ENCODE assay signal across 33 cellular contexts in the genomic region with DNA sequence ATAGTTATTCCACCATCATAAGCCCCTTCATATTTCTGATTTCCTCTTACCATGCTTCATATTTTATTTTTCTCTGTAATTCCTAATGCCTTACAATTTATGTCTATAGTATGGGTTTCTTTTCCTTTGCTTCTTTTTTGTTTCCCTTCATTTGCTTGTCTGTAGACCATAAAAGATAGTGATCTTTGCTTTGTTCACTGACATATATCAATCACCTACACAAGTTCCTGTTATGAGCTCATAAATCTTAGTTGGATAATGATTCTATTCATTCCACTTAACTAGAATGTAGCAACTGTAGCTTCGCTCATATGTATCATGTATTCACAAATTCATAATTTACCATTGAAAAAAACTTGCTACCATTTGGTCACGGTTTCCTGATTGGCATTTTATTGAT.
"Had no signal": no experiment of that assay in that cellular context is flagged by ENCODE, and none has a peak within 500 bp of the region (broad histone marks: within the 10 kb centered on the region; RNA-seq: fewer than 3 reads in every experiment).

No MANE protein-coding gene starts in this region.

- DNase-seq: activated effector memory CD4-positive, alpha-beta T cell treated with anti-CD3 and anti-CD28 coated beads, Interleukin-2, amount 50 U/mL, for 16 hours; activated effector memory CD4-positive, alpha-beta T cell treated with Interleukin-2 at 50 U/mL for 16 hours; activated gamma-delta T cell; activated gamma-delta T cell treated with Interleukin-2 at 50 U/mL for 16 hours; activated naive CD4-positive, alpha-beta T cell; activated naive CD4-positive, alpha-beta T cell treated with anti-CD3 and anti-CD28 coated beads for 36 hours; activated naive CD4-positive, alpha-beta T cell treated with anti-CD3 and anti-CD28 coated beads, Interleukin-2, amount 10 ng/mL, durations not matched to agents 7 days and 5 days; activated naive CD4-positive, alpha-beta T cell treated with anti-CD3 and anti-CD28 coated beads, Interleukin-2, amount 50 U/mL, for 16 hours; activated naive CD4-positive, alpha-beta T cell treated with Interleukin-2 at 50 U/mL for 16 hours; activated naive CD8-positive, alpha-beta T cell treated with anti-CD3 and anti-CD28 coated beads for 36 hours; activated naive CD8-positive, alpha-beta T cell treated with anti-CD3 and anti-CD28 coated beads, Interleukin-2, amount 10 ng/mL, durations not matched to agents 7 days and 5 days; activated naive CD8-positive, alpha-beta T cell treated with anti-CD3 and anti-CD28 coated beads, Interleukin-2, amount 50 U/mL, for 24 hours; activated T-cell treated with anti-CD3 and anti-CD28 coated beads, Interleukin-2, amount 50 U/mL, for 4 hours; activated T-cell treated with anti-CD3 and anti-CD28 coated beads, Interleukin-2, amount 50 U/mL, for 48 hours; activated T-cell treated with anti-CD3 and anti-CD28 coated beads, Interleukin-2, amount 50 U/mL, for 72 hours; adrenal gland; amniotic stem cell; amygdala; anterior cingulate cortex; aorta; body of pancreas; brain microvascular endothelial cell; caudate nucleus; central memory CD4-positive, alpha-beta T cell; cerebellar nuclear complex had no signal

- H3K27ac ChIP-seq: adrenal gland, ascending aorta, body of pancreas, brain microvascular endothelial cell, breast epithelium, cardiac muscle cell had no signal

- H3K4me1 ChIP-seq: adrenal gland, ascending aorta, body of pancreas, breast epithelium had no signal

- H3K27me3 ChIP-seq: adrenal gland, ascending aorta, body of pancreas, brain microvascular endothelial cell, breast epithelium, cardiac muscle cell had no signal

- FAIRE-seq: astrocyte, bronchial epithelial cell, colon had no signal

- H3K9me3 ChIP-seq: adrenal gland, ascending aorta, body of pancreas, breast epithelium had no signal

- H3K36me3 ChIP-seq: adrenal gland, ascending aorta, brain microvascular endothelial cell, breast epithelium, cardiac muscle cell had no signal

- H3K4me3 ChIP-seq: adrenal gland, ascending aorta, body of pancreas, breast epithelium, cardiac muscle cell had no signal

- ATAC-seq: activated naive CD4-positive, alpha-beta T cell treated with anti-CD3 and anti-CD28 coated beads, Interleukin-2, amount 50 U/mL, for 72 hours; activated naive CD8-positive, alpha-beta T cell treated with anti-CD3 and anti-CD28 coated beads, Interleukin-2, amount 50 U/mL, for 24 hours; activated T-cell treated with anti-CD3 and anti-CD28 coated beads, Interleukin-2, amount 50 U/mL, for 4 hours; activated T-cell treated with anti-CD3 and anti-CD28 coated beads, Interleukin-2, amount 50 U/mL, for 72 hours; activated T-helper 17 cell treated with anti-CD3 and anti-CD28 coated beads, Interleukin-2, amount 50 U/mL, for 72 hours; body of pancreas had no signal
